Comparison of ENCODE assay signal across 16 cellular contexts in genomic region chr14:27688823-27689444, GRCh38.
DNase-seq lines count a peak whose midpoint lies in the region; ATAC-seq, FAIRE-seq and TF ChIP-seq lines count a peak whose summit lies in the region.
"Had no signal": no experiment of that assay in that cellular context is flagged by ENCODE, and none has a peak within 500 bp of the region (broad histone marks: within the 10 kb centered on the region; RNA-seq: fewer than 3 reads in every experiment).

No MANE protein-coding gene starts in this region.

- H2BK15ac ChIP-seq in H1 (ENCODE audit: low read length) = no peak overlapping the region

- ATAC-seq in HG03354 (IDR thresholded peaks at IDR 0.05; ENCODE audit: poor library complexity, severe bottlenecking, unreplicated experiment) (no peak), HG03196 (IDR thresholded peaks at IDR 0.05; ENCODE audit: unreplicated experiment) (no peak), GM18519 (IDR thresholded peaks at IDR 0.05; ENCODE audit: low FRiP score, unreplicated experiment) (no peak)

- no peak overlapping the region for H4K91ac ChIP-seq in H1 (replicated peaks; ENCODE audit: insufficient read length, low read length)

- TF ChIP-seq EP300 in H1 (IDR thresholded peaks at IDR 0.05; ENCODE audit: borderline replicate concordance in 1 of 2, low read depth in 2 of 2, low read length in 2 of 2) = no peak

- DNase-seq in H1 (ENCODE audit: low read depth in 1 of 2, low spot score in 2 of 2) (no peak), medulla oblongata (ENCODE audit: extremely low spot score) (peak; percentile 5), posterior vena cava (ENCODE audit: low spot score) (peak; percentile 57), T-helper 2 cell (no peak)
- DNase-seq: Caco-2; CD8-positive, alpha-beta memory T cell; DND-41; GF-D8; KG1 had no signal

- no peak overlapping the region for H3K4ac ChIP-seq in H1 (replicated peaks; ENCODE audit: insufficient read length, low read depth, low read length)

- H3K36me3 ChIP-seq in HUES48 (ENCODE audit: control insufficient read depth, insufficient read depth, low read length) = no peaks in the 10 kb centered on the region
- H3K36me3 ChIP-seq in H1 (ENCODE audit: control insufficient read depth in 2 of 4, insufficient read depth in 4 of 4, low read length in 3 of 4) = no peaks in the 10 kb centered on the region
- H3K36me3 ChIP-seq: BLaER1 had no signal

- FAIRE-seq in H1 (lab: Jason Lieb, UNC) = no peak
- FAIRE-seq: H54 had no signal

- no peak overlapping the region for H3K56ac ChIP-seq in H1 (replicated peaks; ENCODE audit: insufficient read length, low read depth, low read length)

- H2AFZ ChIP-seq in H1 (ENCODE audit: low read length) = peak overlapping the region; percentile 77; the same call in 1 of the 2 replicates

- CTCF ChIA-PET in H1 (lab: Charles Lee; ENCODE audit: partially characterized antibody) = no interaction called here

- H3K27ac ChIP-seq in HUES48 (ENCODE audit: low read depth, low read length) = peak overlapping the region; percentile 30
- H3K27ac ChIP-seq in H1 (ENCODE audit: low read depth, low read length) = no peak overlapping the region
- H3K27ac ChIP-seq: BLaER1, HL-60 had no signal

- no peaks in the 10 kb centered on the region for H4K20me1 ChIP-seq in H1 (replicated peaks in 1 of 2; ENCODE audit: control insufficient read depth in 1 of 2, insufficient read depth in 2 of 2, low read length in 2 of 2)
- H4K20me1 ChIP-seq: BLaER1 had no signal

- peak overlapping the region; percentile 91; the same call in 1 of the 2 replicates for H2BK12ac ChIP-seq in H1 (ENCODE audit: low read depth, low read length)

- H2AK5ac ChIP-seq in H1 (ENCODE audit: low read depth, low read length) = peak overlapping the region; percentile 87; the same call in 1 of the 2 replicates

- no peak for TF ChIP-seq CTCF in H1 (IDR thresholded peaks at IDR 0.05; ENCODE audit: control extremely low read depth in 1 of 3, insufficient read depth in 1 of 3, low read depth in 1 of 3, low read length in 3 of 3)

- H4K5ac ChIP-seq in H1 (ENCODE audit: insufficient read length, low read depth, low read length) = no peak overlapping the region

- no peak overlapping the region for H3K14ac ChIP-seq in H1 (ENCODE audit: insufficient read length)

- POLR2A ChIA-PET in H1 (lab: Charles Lee; ENCODE audit: partially characterized antibody) = interaction anchor here (0.7 kb wide), 1 partner anchor 864 kb away, joined by 3 read pairs; no protein-coding TSS in a partner anchor

- H3K18ac ChIP-seq in H1 (ENCODE audit: extremely low read depth, low read length) = no peak overlapping the region

- H4K8ac ChIP-seq in H1 (ENCODE audit: extremely low read depth, insufficient read depth, low read length) = no peak overlapping the region

- no peak overlapping the region for H3K4me3 ChIP-seq in HUES48 (ENCODE audit: low read depth, low read length)
- no peak overlapping the region for H3K4me3 ChIP-seq in H1 (ENCODE audit: extremely low read depth in 1 of 4, insufficient read depth in 2 of 4, low read depth in 3 of 4, low read length in 4 of 4)
- H3K4me3 ChIP-seq: BLaER1 had no signal

- H3K79me1 ChIP-seq in H1 (ENCODE audit: low read depth, low read length) = no peaks in the 10 kb centered on the region

- TF ChIP-seq RAD21 in H1 (IDR thresholded peaks at IDR 0.05 in 1 of 2, conservative IDR thresholded peaks at IDR 0.05 in 1 of 2; ENCODE audit: low read depth in 2 of 2, low read length in 2 of 2) = no peak

- no peak overlapping the region; the same call in 1 of the 2 replicates for H2BK5ac ChIP-seq in H1 (ENCODE audit: low read depth, low read length)

- no peak overlapping the region for H3K23ac ChIP-seq in H1 (ENCODE audit: insufficient read length)

- 85% methylated on average over 8 of the region's 8 CpGs; no CpG with 5 or more reads in 1 of the 2 experiments for WGBS in H1 (ENCODE audit: extremely low coverage in 1 of 2, insufficient coverage in 1 of 2, insufficient read length in 1 of 2, insufficient replicate concordance in 2 of 2, low coverage in 1 of 2, low lambda C conversion rate in 2 of 2, missing lambda C conversion rate in 1 of 2), 2 experiments

- H3K9ac ChIP-seq in HUES48 (ENCODE audit: low read depth, low read length) (no peak overlapping the region), H1 (replicated peaks in 1 of 4; ENCODE audit: extremely low read depth in 1 of 4, low read depth in 3 of 4, low read length in 3 of 4) (no peak overlapping the region)
- H3K9ac ChIP-seq: BLaER1 had no signal

- no peaks in the 10 kb centered on the region for H3K79me2 ChIP-seq in H1 (ENCODE audit: control insufficient read depth in 1 of 2, insufficient read depth in 2 of 2, low read length in 2 of 2)

- peak overlapping the region; percentile 94; the same call in 1 of the 2 replicates for H2BK20ac ChIP-seq in H1 (ENCODE audit: low read length)

- peak overlapping the region in 1 of 2 experiments; percentile 36; a peak in 2 of 4 replicates for H3K4me2 ChIP-seq in H1 (ENCODE audit: insufficient read depth in 1 of 2, low read depth in 2 of 2, low read length in 2 of 2)
- H3K4me2 ChIP-seq: BLaER1 had no signal

- H3K4me1 ChIP-seq in HUES48 (ENCODE audit: control insufficient read depth, insufficient read depth, low read length) (peaks cover 36% of the 10 kb centered on the region), H1 (replicated peaks in 1 of 4; ENCODE audit: control insufficient read depth in 3 of 4, insufficient read depth in 4 of 4, low read length in 3 of 4) (peaks cover 0 to 7% (median 4%) of the 10 kb centered on the region in 4 experiments; a peak in 5 of 7 replicates)
- H3K4me1 ChIP-seq: BLaER1, Caco-2 had no signal

- H3K23me2 ChIP-seq in H1 (ENCODE audit: low read depth, low read length) = no peaks in the 10 kb centered on the region

- H3K27me3 ChIP-seq in HUES48 (ENCODE audit: control insufficient read depth, insufficient read depth, low read length) (no peaks in the 10 kb centered on the region), H1 (replicated peaks in 1 of 4; ENCODE audit: control insufficient read depth in 3 of 4, extremely low read depth in 1 of 4, insufficient read depth in 3 of 4, low read length in 3 of 4) (no peaks in the 10 kb centered on the region)
- H3K27me3 ChIP-seq: BLaER1 had no signal

- no peak for TF ChIP-seq POLR2A in H1 (IDR thresholded peaks at IDR 0.05; ENCODE audit: control extremely low read depth in 1 of 2, low read depth in 2 of 2, low read length in 2 of 2)

- no peak overlapping the region for H2BK120ac ChIP-seq in H1 (replicated peaks; ENCODE audit: low read depth, low read length)

- intact Hi-C loops in posterior vena cava (cut with DNase I) = no loop called here

- H3K9me3 ChIP-seq in HUES48 (ENCODE audit: control insufficient read depth, insufficient read depth, low read length) = no peaks in the 10 kb centered on the region
- H3K9me3 ChIP-seq in H1 (ENCODE audit: insufficient read depth in 2 of 2, low read depth in 1 of 2, low read length in 1 of 2) = no peaks in the 10 kb centered on the region
- H3K9me3 ChIP-seq: BLaER1, Caco-2 had no signal

TF ChIP-seq in H1, 55 proteins besides CTCF, POLR2A, EP300 and RAD21 (continues in another document):
- no peak for TF ChIP-seq RBBP5 (IDR thresholded peaks at IDR 0.05; ENCODE audit: borderline replicate concordance, low read depth, low read length)
- TF ChIP-seq HDAC2 (IDR thresholded peaks at IDR 0.05; ENCODE audit: borderline replicate concordance in 1 of 2, low read depth in 2 of 2, low read length in 2 of 2) = no peak
- no peak for TF ChIP-seq RNF2 (IDR thresholded peaks at IDR 0.05; ENCODE audit: borderline replicate concordance, low read depth, low read length, missing control alignments, poor library complexity, severe bottlenecking)
- TF ChIP-seq EGR1 (IDR thresholded peaks at IDR 0.05; ENCODE audit: borderline replicate concordance, low read depth, low read length) = no peak
- TF ChIP-seq ATF3 (IDR thresholded peaks at IDR 0.05; ENCODE audit: insufficient read depth, low read depth, low read length) = no peak
- no peak for TF ChIP-seq TEAD4 (IDR thresholded peaks at IDR 0.05; ENCODE audit: low read depth, low read length)
- no peak for TF ChIP-seq HDAC6 (IDR thresholded peaks at IDR 0.05; ENCODE audit: low read depth, low read length)
- TF ChIP-seq POLR2AphosphoS5 (IDR thresholded peaks at IDR 0.05; ENCODE audit: low read depth, low read length) = no peak
- no peak for TF ChIP-seq BRCA1 (IDR thresholded peaks at IDR 0.05; ENCODE audit: low read depth, low read length)
- TF ChIP-seq TAF7 (optimal IDR thresholded peaks at IDR 0.05; ENCODE audit: borderline replicate concordance, low read depth, low read length) = no peak
- no peak for TF ChIP-seq YY1 (IDR thresholded peaks at IDR 0.05; ENCODE audit: low read depth, low read length)
- TF ChIP-seq E2F6 (IDR thresholded peaks at IDR 0.05) = no peak
- no peak for TF ChIP-seq SIRT6 (IDR thresholded peaks at IDR 0.05; ENCODE audit: low read length)
- TF ChIP-seq MAFK (IDR thresholded peaks at IDR 0.05; ENCODE audit: low read depth, low read length) = no peak
- TF ChIP-seq POU5F1 (IDR thresholded peaks at IDR 0.05; ENCODE audit: low read depth, low read length) = no peak
- TF ChIP-seq CEBPB (IDR thresholded peaks at IDR 0.05; ENCODE audit: low read depth, low read length) = no peak
- no peak for TF ChIP-seq KDM5A (IDR thresholded peaks at IDR 0.05; ENCODE audit: low read length)
- no peak for TF ChIP-seq CBX5 (IDR thresholded peaks at IDR 0.05; ENCODE audit: low read depth, low read length)
- TF ChIP-seq, protein P1, sequence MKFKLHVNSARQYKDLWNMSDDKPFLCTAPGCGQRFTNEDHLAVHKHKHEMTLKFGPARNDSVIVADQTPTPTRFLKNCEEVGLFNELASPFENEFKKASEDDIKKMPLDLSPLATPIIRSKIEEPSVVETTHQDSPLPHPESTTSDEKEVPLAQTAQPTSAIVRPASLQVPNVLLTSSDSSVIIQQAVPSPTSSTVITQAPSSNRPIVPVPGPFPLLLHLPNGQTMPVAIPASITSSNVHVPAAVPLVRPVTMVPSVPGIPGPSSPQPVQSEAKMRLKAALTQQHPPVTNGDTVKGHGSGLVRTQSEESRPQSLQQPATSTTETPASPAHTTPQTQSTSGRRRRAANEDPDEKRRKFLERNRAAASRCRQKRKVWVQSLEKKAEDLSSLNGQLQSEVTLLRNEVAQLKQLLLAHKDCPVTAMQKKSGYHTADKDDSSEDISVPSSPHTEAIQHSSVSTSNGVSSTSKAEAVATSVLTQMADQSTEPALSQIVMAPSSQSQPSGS (IDR thresholded peaks at IDR 0.05; ENCODE audit: low read length) = no peak

Comparison
In these comparisons a context has a peak if more than half of its experiments do, and no peak if none do; other contexts are left out.
1. DNase-seq: peak in medulla oblongata (single experiment) and posterior vena cava (single experiment); none in H1 (0 of 2) and T-helper 2 cell (0 of 5).